In genomic region chr17:30366536-30366935, GRCh38 we compare ENCODE assay signal across 29 cellular contexts. TPM values are rescaled to one million over a fixed set of nuclear protein-coding genes. Genes with fewer than 3 reads are reported as not detected.
DNase-seq lines count a peak whose midpoint lies in the region; ATAC-seq and TF ChIP-seq lines count a peak whose summit lies in the region.
"Had no signal": no experiment of that assay in that cellular context is flagged by ENCODE, and none has a peak within 500 bp of the region (broad histone marks: within the 10 kb centered on the region; RNA-seq: fewer than 3 reads in every experiment).

No MANE protein-coding gene starts in this region.

- no peak overlapping the region for H2BK5ac ChIP-seq in IMR-90 (ENCODE audit: low read depth, low read length, poor library complexity, severe bottlenecking)

- DNase-seq in activated CD8-positive, alpha-beta memory T cell treated with anti-CD3 and anti-CD28 coated beads for 24 hours, result peak; percentile 30
- DNase-seq in activated CD8-positive, alpha-beta memory T cell treated with anti-CD3 and anti-CD28 coated beads, Interleukin-2, amount 50 U/mL, for 4 hours, result no peak
- DNase-seq in IMR-90, result no peak
- DNase-seq in dorsolateral prefrontal cortex, result peak in 1 of 10 donors; percentile 55
- DNase-seq in superior temporal gyrus (ENCODE audit: extremely low spot score), result peak; percentile 62
- DNase-seq in Right ventricle myocardium inferior (ENCODE audit: missing footprints), result no peak
- DNase-seq: BE2C; CD8-positive, alpha-beta memory T cell; DMS 273 treated with DMSO at 0.1 percent for 48 hours; DMS79; EL; GDM1; GM23248; HFFc6; KG1; MG63; NCI-H1105 treated with DMSO at 0.1 percent for 48 hours; NCI-H146; NCI-H1930; NCI-H524 treated with DMSO at 0.1 percent for 48 hours; NCI-H774; SHP77 treated with DMSO at 0.1 percent for 48 hours had no signal

- H3K4me3 ChIP-seq in IMR-90 (ENCODE audit: insufficient read depth, low read depth, low read length), result no peak overlapping the region
- no peak overlapping the region for H3K4me3 ChIP-seq in dorsolateral prefrontal cortex
- H3K4me3 ChIP-seq: A549, GM12878, GM23248, HAP-1, MG63 had no signal

- H4K20me1 ChIP-seq in IMR-90 (ENCODE audit: insufficient read depth, low read length), result no peaks in the 10 kb centered on the region; the same call in 1 of the 2 replicates

- H2BK15ac ChIP-seq in IMR-90 (ENCODE audit: low read depth, low read length), result 0 out of 3 replicates have a peak overlapping the region, but pooled peaks have one; percentile 2

- no peak overlapping the region for H3K14ac ChIP-seq in IMR-90 (replicated peaks; ENCODE audit: low read depth, low read length)

- in situ Hi-C loops in IMR-90 (cut with MboI; ENCODE audit: low sequenced_read_pairs), result no loop called here

- no peak overlapping the region for H3K18ac ChIP-seq in IMR-90 (ENCODE audit: low read depth, low read length)

- no peak overlapping the region for H3K4ac ChIP-seq in IMR-90 (ENCODE audit: low read depth, low read length)

- no CpG with 5 or more reads among the region's 3 CpGs for WGBS in IMR-90 (ENCODE audit: extremely low coverage in 2 of 2, insufficient read length in 1 of 2), 2 experiments

- no peak for TF ChIP-seq CTCF in IMR-90 (conservative IDR thresholded peaks at IDR 0.05; ENCODE audit: low read depth, low read length)
- TF ChIP-seq CTCF in dorsolateral prefrontal cortex (IDR thresholded peaks at IDR 0.05 in 54 of 56, conservative IDR thresholded peaks at IDR 0.05 in 2 of 56; ENCODE audit: low read depth in 1 of 56, partially characterized antibody in 56 of 56), result no peak

- peaks cover 5% of the 10 kb centered on the region for H3K4me1 ChIP-seq in IMR-90 (ENCODE audit: control insufficient read depth, insufficient read depth, low read length)
- H3K4me1 ChIP-seq: BE2C, HAP-1 had no signal

- no peak overlapping the region for H4K8ac ChIP-seq in IMR-90 (ENCODE audit: low read depth in 2 of 2, low read length in 2 of 2)

- H3K9me3 ChIP-seq in IMR-90 (ENCODE audit: control insufficient read depth, insufficient read depth, low read length), result peaks cover 3% of the 10 kb centered on the region; the same call in 1 of the 2 replicates
- H3K9me3 ChIP-seq: BE2C had no signal

- no peak overlapping the region for H2AFZ ChIP-seq in IMR-90 (replicated peaks; ENCODE audit: low read length, poor library complexity)
- H2AFZ ChIP-seq: GM23248 had no signal

- CTCF ChIA-PET in IMR-90 (lab: Yijun Ruan, JAX), result interaction anchor here (1.1 to 1.3 kb wide), 2 partner anchors 8 to 27 kb away, joined by 3 to 4 read pairs; no protein-coding TSS in a partner anchor

- no TSS peak for BruUV-seq in IMR-90 (replicated peaks; lab: Mats Ljungman, UMichigan)

- H3K4me2 ChIP-seq in IMR-90 (ENCODE audit: low read depth, low read length), result no peak overlapping the region
- H3K4me2 ChIP-seq: A549 had no signal

- no peak overlapping the region for H2BK20ac ChIP-seq in IMR-90 (ENCODE audit: low read depth, low read length)

- POLR2A ChIA-PET in IMR-90 (lab: Charles Lee; ENCODE audit: unreplicated experiment), result no interaction called here

- no peak for ATAC-seq in IMR-90 (ENCODE audit: low read depth)
- ATAC-seq in HG03196 (IDR thresholded peaks at IDR 0.05; ENCODE audit: unreplicated experiment), result no peak
- ATAC-seq in Right ventricle myocardium inferior, result no peak
- ATAC-seq: A549, GM12878, Panc1 had no signal

- no peak for TF ChIP-seq RAD21 in IMR-90 (IDR thresholded peaks at IDR 0.05; ENCODE audit: low read length)

- intact Hi-C loops in IMR-90 (cut with micrococcal nuclease) (no loop called here), dorsolateral prefrontal cortex (cut with DNase I) (no loop called here), Right ventricle myocardium inferior (cut with DNase I) (no loop called here)

- H2BK120ac ChIP-seq in IMR-90 (ENCODE audit: low read depth, low read length), result no peak overlapping the region

- no peaks in the 10 kb centered on the region for H3K27me3 ChIP-seq in IMR-90 (ENCODE audit: control insufficient read depth, insufficient read depth, low read length)
- no peaks in the 10 kb centered on the region for H3K27me3 ChIP-seq in dorsolateral prefrontal cortex
- H3K27me3 ChIP-seq: BE2C, MG63 had no signal

- no peak for TF ChIP-seq POLR2A in IMR-90 (IDR thresholded peaks at IDR 0.05; ENCODE audit: low read depth, low read length)

- no peaks in the 10 kb centered on the region for H3K79me1 ChIP-seq in IMR-90 (ENCODE audit: low read depth in 1 of 2, low read length in 2 of 2)

- no peak overlapping the region for H3K27ac ChIP-seq in IMR-90 (ENCODE audit: insufficient read depth, low read length)
- peak overlapping the region in 33 of 59 donors; percentile 0 to 76 (median 54) for H3K27ac ChIP-seq in dorsolateral prefrontal cortex
- H3K27ac ChIP-seq: A549, GM23248, RWPE1 had no signal

- no peak overlapping the region for H3K9ac ChIP-seq in IMR-90 (ENCODE audit: low read depth, low read length)
- H3K9ac ChIP-seq: GM23248 had no signal

- H3K56ac ChIP-seq in IMR-90 (ENCODE audit: extremely low read depth, insufficient read depth, low read length), result no peak overlapping the region

- H2AK9ac ChIP-seq in IMR-90 (replicated peaks; ENCODE audit: low read depth, low read length, poor library complexity), result no peak overlapping the region

- no peak overlapping the region for H3K23ac ChIP-seq in IMR-90 (ENCODE audit: low read depth, low read length)

- H2AK5ac ChIP-seq in IMR-90 (ENCODE audit: low read depth, low read length), result no peak overlapping the region

- no peaks in the 10 kb centered on the region for H3K36me3 ChIP-seq in IMR-90 (ENCODE audit: control insufficient read depth, insufficient read depth, low read length)
- H3K36me3 ChIP-seq: BE2C, HAP-1, MG63 had no signal

- H4K91ac ChIP-seq in IMR-90 (ENCODE audit: insufficient read depth, low read depth, low read length), result no peak overlapping the region

- peaks cover 6% of the 10 kb centered on the region for H3K9me1 ChIP-seq in IMR-90 (ENCODE audit: insufficient read depth, low read length)

- no peak overlapping the region for H4K5ac ChIP-seq in IMR-90 (ENCODE audit: low read depth, low read length)

- dilution Hi-C loops in IMR-90 (cut with HindIII; ENCODE audit: low sequenced_read_pairs, unreplicated experiment), result no loop called here

TF ChIP-seq in IMR-90, 13 proteins besides CTCF, POLR2A, EP300 and RAD21:
- no peak for TF ChIP-seq ELK1 (IDR thresholded peaks at IDR 0.05; ENCODE audit: borderline replicate concordance, low read depth, low read length)
- no peak for TF ChIP-seq MXI1 (IDR thresholded peaks at IDR 0.05; ENCODE audit: borderline replicate concordance, low read depth, low read length)
- TF ChIP-seq MAFK (IDR thresholded peaks at IDR 0.05; ENCODE audit: low read depth, low read length), result no peak
- no peak for TF ChIP-seq RFX5 (IDR thresholded peaks at IDR 0.05; ENCODE audit: low read depth, low read length)
- TF ChIP-seq BHLHE40 (IDR thresholded peaks at IDR 0.05; ENCODE audit: low read depth, low read length), result no peak
- TF ChIP-seq CEBPB (IDR thresholded peaks at IDR 0.05; ENCODE audit: low read depth, low read length), result no peak
- TF ChIP-seq RCOR1 (IDR thresholded peaks at IDR 0.05; ENCODE audit: insufficient replicate concordance, low read length), result no peak
- TF ChIP-seq CHD1 (IDR thresholded peaks at IDR 0.05; ENCODE audit: low read depth, low read length), result no peak

RNA-seq across cellular contexts. Expression of gene CPD, which starts 12.2 kb away (rescaled TPM):
- 78.0 and 94.5 TPM in 2 replicates for total RNA-seq in IMR-90 (2012; rRNA removed)
- 18.5 and 23.4 TPM in 2 replicates for polyA plus RNA-seq in IMR-90 (2012; rRNA removed)
- polyA plus RNA-seq in IMR-90 (2012; cell fraction: cytosol; rRNA removed), result 5.6 and 7.8 TPM in 2 replicates
- 3.5 and 16.3 TPM in 2 replicates for polyA plus RNA-seq in IMR-90 (2012; cell fraction: nucleus; rRNA removed; ENCODE audit: low replicate concordance)
- total RNA-seq in dorsolateral prefrontal cortex, result 10 to 100 TPM; 45.2 to 97.3 (median 64.6) TPM
- 20.2 TPM for total RNA-seq in Right ventricle myocardium inferior

RNA-seq across cellular contexts. Expression of gene TMIGD1, which starts 32.7 kb away (rescaled TPM):
- total RNA-seq in IMR-90 (2012; rRNA removed) (not detected in 2 replicates), dorsolateral prefrontal cortex (under 1 TPM in 2 of 120 experiments, not detected in 118; 0.47 to 0.48 TPM), Right ventricle myocardium inferior (not detected)
- polyA plus RNA-seq in IMR-90 (2012; rRNA removed), result not detected in 2 replicates
- polyA plus RNA-seq in IMR-90 (2012; cell fraction: cytosol; rRNA removed), result not detected in 2 replicates
- polyA plus RNA-seq in IMR-90 (2012; cell fraction: nucleus; rRNA removed; ENCODE audit: low replicate concordance), result not detected in 2 replicates
- total RNA-seq: CD8-positive, alpha-beta memory T cell; GM12878; GM23248; HFFc6 had no signal
- polyA plus RNA-seq: A549; CD14-positive monocyte; CD8-positive, alpha-beta memory T cell; GM12878; GM23248 had no signal

Comparison
In these comparisons a context has a peak if more than half of its experiments do, and no peak if none do; other contexts are left out.
1. DNase-seq: peak in activated CD8-positive, alpha-beta memory T cell treated with anti-CD3 and anti-CD28 coated beads for 24 hours (single experiment) and superior temporal gyrus (single experiment); none in activated CD8-positive, alpha-beta memory T cell treated with anti-CD3 and anti-CD28 coated beads, Interleukin-2, amount 50 U/mL, for 4 hours (single experiment), IMR-90 (single experiment) and Right ventricle myocardium inferior (single experiment).